26 cellular contexts compared by ENCODE assay signal in the genomic region with DNA sequence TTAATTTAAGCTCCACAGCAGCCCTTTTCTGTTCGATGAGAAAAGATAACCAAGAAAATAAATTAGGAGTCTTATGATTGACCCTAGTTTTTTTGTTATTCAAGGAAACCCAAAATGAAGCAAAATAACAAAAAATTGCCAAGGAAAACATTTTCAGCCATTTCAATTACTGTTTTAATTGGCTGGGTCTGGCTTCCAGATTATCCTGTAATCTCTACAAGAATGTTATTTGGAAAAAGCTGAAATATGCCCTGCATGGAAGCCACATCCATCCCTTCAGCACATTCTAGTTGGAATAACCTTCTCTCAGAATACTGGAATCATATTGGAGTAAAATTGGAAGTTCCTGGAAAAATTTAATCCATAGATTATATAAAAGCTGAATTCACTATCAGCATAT.
"Had no signal": no experiment of that assay in that cellular context is flagged by ENCODE, and none has a peak within 500 bp of the region (broad histone marks: within the 10 kb centered on the region; RNA-seq: fewer than 3 reads in every experiment).

No MANE protein-coding gene starts in this region.

- H3K27me3 ChIP-seq: body of pancreas, cardiac muscle cell, foreskin keratinocyte, left lung, spleen, uterus had no signal

- ATAC-seq: body of pancreas; effector memory CD8-positive, alpha-beta T cell; foreskin keratinocyte; left lung; mucosa of descending colon; natural killer cell treated with Interleukin-12 subunit alpha and Interleukin-12 subunit beta and Interleukin-15 and Interleukin-18, amount 100 ng/mL, for 72 hours had no signal

- H3K9me3 ChIP-seq: body of pancreas, left lung, mucosa of descending colon, spleen, uterus had no signal

- H3K4me3 ChIP-seq: body of pancreas, cardiac muscle cell, left lung, lung, mucosa of descending colon, spleen, uterus had no signal

- H3K27ac ChIP-seq: body of pancreas, cardiac muscle cell, foreskin keratinocyte, left lung, spleen, uterus had no signal

- H3K4me1 ChIP-seq: body of pancreas, foreskin keratinocyte, left lung, spleen, uterus had no signal

- H3K36me3 ChIP-seq: cardiac muscle cell, left lung, spleen, uterus had no signal

- DNase-seq: activated CD4-positive, alpha-beta memory T cell treated with anti-CD3 and anti-CD28 coated beads for 36 hours; activated CD4-positive, alpha-beta T cell treated with anti-CD3 and anti-CD28 coated beads, Interleukin-2, amount 10 ng/mL, durations not matched to agents 24 days and 14 days; activated CD4-positive, CD25-positive, alpha-beta regulatory T cell treated with anti-CD3 and anti-CD28 coated beads, Interleukin-2, amount 50 U/mL, for 72 hours; activated CD8-positive, alpha-beta memory T cell treated with anti-CD3 and anti-CD28 coated beads, Interleukin-2, amount 50 U/mL, for 4 hours; activated effector memory CD4-positive, alpha-beta T cell treated with anti-CD3 and anti-CD28 coated beads, Interleukin-2, amount 50 U/mL, for 16 hours; activated naive CD4-positive, alpha-beta T cell treated with anti-CD3 and anti-CD28 coated beads, Interleukin-2, amount 10 ng/mL, durations not matched to agents 7 days and 5 days; activated naive CD8-positive, alpha-beta T cell treated with anti-CD3 and anti-CD28 coated beads, Interleukin-2, amount 10 ng/mL, durations not matched to agents 7 days and 5 days; activated T-cell treated with anti-CD3 and anti-CD28 coated beads, Interleukin-2, amount 50 U/mL, for 1 hour; amniotic stem cell; body of pancreas; cortex of kidney; effector memory CD8-positive, alpha-beta T cell; foreskin keratinocyte; kidney glomerular epithelial cell; left lung; mesendoderm; mucosa of descending colon; posterior cingulate gyrus; right cardiac atrium; spleen; stimulated activated naive CD4-positive, alpha-beta T cell; T-helper 2 cell; uterus had no signal
